Comparison of ENCODE assay signal across 25 cellular contexts in genomic region chr14:92703516-92703915, GRCh38.
"Had no signal": no experiment of that assay in that cellular context is flagged by ENCODE, and none has a peak within 500 bp of the region (broad histone marks: within the 10 kb centered on the region; RNA-seq: fewer than 3 reads in every experiment).

No MANE protein-coding gene starts in this region.

- FAIRE-seq: small intestine had no signal

- H3K27me3 ChIP-seq: adrenal gland, ascending aorta, brain microvascular endothelial cell, dorsolateral prefrontal cortex, esophagus muscularis mucosa, gastrocnemius medialis, right lobe of liver, upper lobe of left lung had no signal

- H3K27ac ChIP-seq: brain microvascular endothelial cell, gastrocnemius medialis, parathyroid adenoma, right lobe of liver, VCaP had no signal

- H3K9ac ChIP-seq: parathyroid adenoma had no signal

- H3K27ac Mint-ChIP-seq: activated CD4-positive, alpha-beta T cell treated with anti-CD3 and anti-CD28 coated beads, Interleukin-2, amount 10 ng/mL, durations not matched to agents 7 days and 5 days; activated CD8-positive, alpha-beta T cell treated with anti-CD3 and anti-CD28 coated beads for 36 hours; activated naive CD8-positive, alpha-beta T cell; activated T-helper 1 cell treated with anti-CD3 and anti-CD28 coated beads, Interleukin-12 subunit alpha, Interleukin-12 subunit beta, Interleukin-2, Interleukin-4 antibody, amounts not matched to agents 30 ng/mL and 10 ng/mL and 1 ng/mL, durations not matched to agents 14 hours and 24 hours and 36 hours; nephron progenitor cell had no signal

- H3K27me3 Mint-ChIP-seq: activated CD4-positive, alpha-beta T cell treated with anti-CD3 and anti-CD28 coated beads, Interleukin-2, amount 10 ng/mL, durations not matched to agents 7 days and 5 days; activated naive CD8-positive, alpha-beta T cell had no signal

- H3K9me3 Mint-ChIP-seq: activated CD4-positive, alpha-beta T cell treated with anti-CD3 and anti-CD28 coated beads, Interleukin-2, amount 10 ng/mL, durations not matched to agents 7 days and 5 days; activated CD8-positive, alpha-beta T cell treated with anti-CD3 and anti-CD28 coated beads for 36 hours; activated T-helper 1 cell treated with anti-CD3 and anti-CD28 coated beads, Interleukin-12 subunit alpha, Interleukin-12 subunit beta, Interleukin-2, Interleukin-4 antibody, amounts not matched to agents 30 ng/mL and 10 ng/mL and 1 ng/mL, durations not matched to agents 14 hours and 24 hours and 36 hours; effector memory CD8-positive, alpha-beta T cell; nephron progenitor cell had no signal

- H2AFZ ChIP-seq: parathyroid adenoma had no signal

- H3K4me1 ChIP-seq: ascending aorta, gastrocnemius medialis, parathyroid adenoma had no signal

- DNase-seq: activated CD4-positive, alpha-beta T cell treated with anti-CD3 and anti-CD28 coated beads, Interleukin-2, amount 10 ng/mL, durations not matched to agents 7 days and 5 days; activated CD4-positive, CD25-positive, alpha-beta regulatory T cell treated with anti-CD3 and anti-CD28 coated beads, Interleukin-2, amount 50 U/mL, for 72 hours; activated CD8-positive, alpha-beta T cell treated with anti-CD3 and anti-CD28 coated beads for 36 hours; activated gamma-delta T cell; brain microvascular endothelial cell; effector memory CD8-positive, alpha-beta T cell; hippocampal formation; left ventricle myocardium superior; mammary epithelial cell; nephron progenitor cell; small intestine; stimulated activated CD4-positive, alpha-beta T cell treated with anti-CD3 and anti-CD28 coated beads, Interleukin-15, amount 100 ng/mL, for 24 hours; stimulated activated CD8-positive, alpha-beta memory T cell treated with anti-CD3 and anti-CD28 coated beads, Interleukin-4, amount 100 ng/mL, for 48 hours; stimulated activated naive CD4-positive, alpha-beta T cell treated with Interleukin-2 at 50 U/mL for 16 hours had no signal

- H3K79me2 ChIP-seq: parathyroid adenoma had no signal

- H3K4me3 Mint-ChIP-seq: activated CD4-positive, alpha-beta T cell treated with anti-CD3 and anti-CD28 coated beads, Interleukin-2, amount 10 ng/mL, durations not matched to agents 7 days and 5 days; activated CD8-positive, alpha-beta T cell treated with anti-CD3 and anti-CD28 coated beads for 36 hours; activated naive CD8-positive, alpha-beta T cell; activated T-helper 1 cell treated with anti-CD3 and anti-CD28 coated beads, Interleukin-12 subunit alpha, Interleukin-12 subunit beta, Interleukin-2, Interleukin-4 antibody, amounts not matched to agents 30 ng/mL and 10 ng/mL and 1 ng/mL, durations not matched to agents 14 hours and 24 hours and 36 hours; nephron progenitor cell had no signal

- ATAC-seq: activated CD8-positive, alpha-beta T cell treated with anti-CD3 and anti-CD28 coated beads for 36 hours; gastrocnemius medialis had no signal

- H3K9me3 ChIP-seq: adrenal gland, ascending aorta, esophagus muscularis mucosa, gastrocnemius medialis, right lobe of liver, upper lobe of left lung had no signal

- H3K4me3 ChIP-seq: adrenal gland, ascending aorta, dorsolateral prefrontal cortex, esophagus muscularis mucosa, gastrocnemius medialis, right lobe of liver, upper lobe of left lung had no signal

- H3K4me1 Mint-ChIP-seq: activated CD4-positive, alpha-beta T cell treated with anti-CD3 and anti-CD28 coated beads, Interleukin-2, amount 10 ng/mL, durations not matched to agents 7 days and 5 days had no signal
